9 cellular contexts compared by ENCODE assay signal in the genomic region with DNA sequence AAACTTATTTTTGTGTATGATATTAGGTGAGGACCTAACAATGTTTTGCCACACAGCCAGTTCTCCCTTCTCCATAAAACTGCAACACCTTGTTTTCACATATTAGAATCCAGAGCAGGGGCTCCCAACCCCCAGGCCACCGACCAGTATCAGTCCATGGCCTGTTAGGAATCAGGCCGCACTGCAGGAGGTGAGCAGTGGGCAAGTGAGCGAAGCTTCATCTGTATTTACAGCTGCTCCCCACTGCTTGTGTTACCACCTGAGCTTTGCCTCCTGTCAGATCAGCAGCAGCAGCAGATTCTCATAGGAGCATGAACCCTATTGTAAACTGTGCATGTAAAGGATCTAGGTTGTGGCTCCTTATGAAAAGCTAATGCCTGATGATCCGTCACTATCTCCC.
"Had no signal": no experiment of that assay in that cellular context is flagged by ENCODE, and none has a peak within 500 bp of the region (broad histone marks: within the 10 kb centered on the region; RNA-seq: fewer than 3 reads in every experiment).

No MANE protein-coding gene starts in this region.

- H3K9ac ChIP-seq: GM23248 had no signal

- H3K9me3 ChIP-seq: HAP-1 had no signal

- H3K4me1 ChIP-seq: HAP-1 had no signal

- H3K36me3 ChIP-seq: HAP-1 had no signal

- DNase-seq: GM23248, GOT3, H7, KBM-7 had no signal

- H2AFZ ChIP-seq: GM23248 had no signal

- ATAC-seq: HCT116, HepG2 had no signal

- H3K4me3 ChIP-seq: GM23248, HAP-1 had no signal

- H3K27ac ChIP-seq: GM23248, HL-60, KMS-11 had no signal
